35 cellular contexts compared by ENCODE assay signal in the genomic region with DNA sequence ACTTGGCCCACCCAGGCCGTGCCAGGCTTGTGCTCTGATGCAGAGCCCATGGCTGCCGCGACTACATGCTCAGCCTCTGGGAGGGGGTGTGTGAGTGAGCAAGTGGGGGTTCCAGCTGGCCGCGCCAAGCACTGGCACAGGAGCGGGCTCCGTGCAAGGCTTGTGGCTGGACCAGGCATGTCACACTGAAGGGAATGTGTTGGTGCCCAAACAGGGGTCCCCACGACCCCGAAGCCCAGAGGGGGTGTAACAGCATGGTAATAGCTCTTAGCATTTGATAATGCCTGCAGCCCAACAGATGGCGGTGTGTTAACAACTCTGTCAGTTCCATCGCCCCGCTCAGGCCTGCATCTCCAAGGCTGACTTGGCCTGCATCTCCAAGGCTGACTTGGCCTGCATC. TPM values are rescaled to one million over a fixed set of nuclear protein-coding genes. Genes with fewer than 3 reads are reported as not detected.
DNase-seq lines count a peak whose midpoint lies in the region; ATAC-seq, FAIRE-seq and TF ChIP-seq lines count a peak whose summit lies in the region.
"Had no signal": no experiment of that assay in that cellular context is flagged by ENCODE, and none has a peak within 500 bp of the region (broad histone marks: within the 10 kb centered on the region; RNA-seq: fewer than 3 reads in every experiment).

No MANE protein-coding gene starts in this region.

- peaks cover 10% of the 10 kb centered on the region for H3K36me3 ChIP-seq in K562 (ENCODE audit: control insufficient read depth, insufficient read depth, low read length)

- no peak for TF ChIP-seq EP300 in K562 (IDR thresholded peaks at IDR 0.05; ENCODE audit: low read length)

- no peak overlapping the region for H3K27ac ChIP-seq in K562 (ENCODE audit: extremely low read depth, low read depth, low read length)
- H3K27ac ChIP-seq: epithelial cell of prostate, testis had no signal

- H3K4me3 ChIP-seq in Jurkat, Clone E6-1 (ENCODE audit: low read length), result no peak overlapping the region
- no peak overlapping the region for H3K4me3 ChIP-seq in K562
- H3K4me3 ChIP-seq: mucosa of descending colon, testis had no signal

- H3K27me3 Mint-ChIP-seq in activated CD4-positive, alpha-beta memory T cell treated with anti-CD3 and anti-CD28 coated beads for 36 hours, result peaks cover 5% of the 10 kb centered on the region
- H3K27me3 Mint-ChIP-seq in activated CD4-positive, alpha-beta memory T cell treated with anti-CD3 and anti-CD28 coated beads, Interleukin-2, amount 10 ng/mL, durations not matched to agents 7 days and 5 days, result peaks cover 4% of the 10 kb centered on the region
- H3K27me3 Mint-ChIP-seq: activated naive CD4-positive, alpha-beta T cell treated with anti-CD3 and anti-CD28 coated beads, Interleukin-2, amount 50 U/mL, for 24 hours; CD4-positive, alpha-beta T cell had no signal

- no peak overlapping the region for H3K4me3 Mint-ChIP-seq in activated CD4-positive, alpha-beta memory T cell treated with anti-CD3 and anti-CD28 coated beads for 36 hours
- no peak overlapping the region for H3K4me3 Mint-ChIP-seq in activated CD4-positive, alpha-beta memory T cell treated with anti-CD3 and anti-CD28 coated beads, Interleukin-2, amount 10 ng/mL, durations not matched to agents 7 days and 5 days
- H3K4me3 Mint-ChIP-seq in stimulated activated effector memory CD8-positive, alpha-beta T cell treated with anti-CD3 and anti-CD28 coated beads, Interleukin-12 subunit alpha, Interleukin-12 subunit beta, amount 100 ng/mL, for 72 hours, result no peak overlapping the region
- H3K4me3 Mint-ChIP-seq: activated naive CD4-positive, alpha-beta T cell treated with anti-CD3 and anti-CD28 coated beads, Interleukin-2, amount 50 U/mL, for 24 hours; CD4-positive, alpha-beta T cell; natural killer cell; T-helper 2 cell treated with Interferon-gamma antibody and Interleukin-4, amounts not matched to agents 5 μg/mL and 100 μg/mL, for 36 hours had no signal

- BruUV-seq in K562 (replicated peaks; lab: Mats Ljungman, UMichigan), result no TSS peak

- H3K27ac Mint-ChIP-seq in activated CD4-positive, alpha-beta memory T cell treated with anti-CD3 and anti-CD28 coated beads for 36 hours, result no peak overlapping the region
- no peak overlapping the region for H3K27ac Mint-ChIP-seq in activated CD4-positive, alpha-beta memory T cell treated with anti-CD3 and anti-CD28 coated beads, Interleukin-2, amount 10 ng/mL, durations not matched to agents 7 days and 5 days
- no peak overlapping the region for H3K27ac Mint-ChIP-seq in stimulated activated effector memory CD8-positive, alpha-beta T cell treated with anti-CD3 and anti-CD28 coated beads, Interleukin-12 subunit alpha, Interleukin-12 subunit beta, amount 100 ng/mL, for 72 hours
- H3K27ac Mint-ChIP-seq: activated naive CD4-positive, alpha-beta T cell treated with anti-CD3 and anti-CD28 coated beads, Interleukin-2, amount 50 U/mL, for 24 hours; CD4-positive, alpha-beta T cell; natural killer cell; T-helper 2 cell treated with Interferon-gamma antibody and Interleukin-4, amounts not matched to agents 5 μg/mL and 100 μg/mL, for 36 hours had no signal

- 75% methylated on average over 12 of the region's 12 CpGs for WGBS in K562 (ENCODE audit: insufficient coverage, low coverage, missing lambda C conversion rate)

- TF ChIP-seq RAD21 in K562 (CRISPR knock-in tag; conservative IDR thresholded peaks at IDR 0.05 in 1 of 2, IDR thresholded peaks at IDR 0.05 in 1 of 2), result peak in 1 of 2 experiments; percentile 51; a peak in 2 of 4 replicates

- no peak overlapping the region for H3K4me2 ChIP-seq in K562 (ENCODE audit: insufficient read depth, low read length)

- CTCF ChIA-PET in activated CD4-positive, alpha-beta memory T cell treated with anti-CD3 and anti-CD28 coated beads for 36 hours (lab: Charles Lee), result interaction anchor here (1.3 kb wide), 1 partner anchor 84 kb away, joined by 5 read pairs; no protein-coding TSS in a partner anchor
- CTCF ChIA-PET in activated CD4-positive, alpha-beta memory T cell treated with anti-CD3 and anti-CD28 coated beads, Interleukin-2, amount 10 ng/mL, durations not matched to agents 7 days and 5 days (lab: Charles Lee), result interaction anchor here (0.8 to 4.8 kb wide), 2 partner anchors 39 to 83 kb away, joined by 3 to 21 read pairs; no protein-coding TSS in a partner anchor
- CTCF ChIA-PET in K562 (lab: Yijun Ruan, JAX; ENCODE audit: low intra/inter-chr PET ratio), result interaction anchor here (0.7 kb wide), 1 partner anchor 83 kb away, joined by 3 read pairs; no protein-coding TSS in a partner anchor

- no peak overlapping the region for H3K9ac ChIP-seq in K562 (ENCODE audit: insufficient read depth in 1 of 2, low read depth in 2 of 2, low read length in 2 of 2)

- 0 out of 5 replicates have a peak, but pooled peaks cover 0 to 4% of the 10 kb centered on the region in 2 experiments for H3K4me1 ChIP-seq in K562 (replicated peaks in 1 of 2; ENCODE audit: control insufficient read depth in 2 of 2, insufficient read depth in 2 of 2, low read length in 2 of 2)
- H3K4me1 ChIP-seq: testis had no signal

- H3K79me2 ChIP-seq in K562 (ENCODE audit: control insufficient read depth, insufficient read depth, low read length), result no peaks in the 10 kb centered on the region

- no peaks in the 10 kb centered on the region for H3K9me3 Mint-ChIP-seq in activated CD4-positive, alpha-beta memory T cell treated with anti-CD3 and anti-CD28 coated beads for 36 hours
- H3K9me3 Mint-ChIP-seq in activated CD4-positive, alpha-beta memory T cell treated with anti-CD3 and anti-CD28 coated beads, Interleukin-2, amount 10 ng/mL, durations not matched to agents 7 days and 5 days, result no peaks in the 10 kb centered on the region
- no peaks in the 10 kb centered on the region for H3K9me3 Mint-ChIP-seq in stimulated activated effector memory CD8-positive, alpha-beta T cell treated with anti-CD3 and anti-CD28 coated beads, Interleukin-12 subunit alpha, Interleukin-12 subunit beta, amount 100 ng/mL, for 72 hours
- H3K9me3 Mint-ChIP-seq: activated naive CD4-positive, alpha-beta T cell treated with anti-CD3 and anti-CD28 coated beads, Interleukin-2, amount 50 U/mL, for 24 hours; CD4-positive, alpha-beta T cell; natural killer cell; T-helper 2 cell treated with Interferon-gamma antibody and Interleukin-4, amounts not matched to agents 5 μg/mL and 100 μg/mL, for 36 hours had no signal

- ATAC-seq in K562 (peak; percentile 67), GM21825 (IDR thresholded peaks at IDR 0.05; ENCODE audit: unreplicated experiment) (no peak)
- peak; percentile 40 for ATAC-seq in stimulated activated naive CD8-positive, alpha-beta T cell treated with anti-CD3 and anti-CD28 coated beads, Interleukin-15, Interleukin-2, amounts not matched to agents 100 U/mL and 50 U/mL, for 24 hours
- ATAC-seq in stimulated activated effector memory CD8-positive, alpha-beta T cell treated with anti-CD3 and anti-CD28 coated beads, Interleukin-12 subunit alpha, Interleukin-12 subunit beta, amount 100 ng/mL, for 72 hours, result no peak
- ATAC-seq: mucosa of descending colon had no signal

- no peak for FAIRE-seq in K562 (lab: Jason Lieb, UNC)
- FAIRE-seq: bronchial epithelial cell, colon, GM18507, urothelium cell line had no signal

- no peaks in the 10 kb centered on the region for H3K9me1 ChIP-seq in K562 (ENCODE audit: control insufficient read depth, insufficient read depth, low read length)

- no peaks in the 10 kb centered on the region for H3K27me3 ChIP-seq in K562 (ENCODE audit: control insufficient read depth in 2 of 2, insufficient read depth in 2 of 2, low read length in 2 of 2)
- H3K27me3 ChIP-seq: testis had no signal

- no peak for TF ChIP-seq POLR2A in K562 (conservative IDR thresholded peaks at IDR 0.05)

- peak; percentile 11 for DNase-seq in activated CD4-positive, alpha-beta memory T cell treated with anti-CD3 and anti-CD28 coated beads for 36 hours
- no peak for DNase-seq in activated CD4-positive, alpha-beta memory T cell treated with anti-CD3 and anti-CD28 coated beads, Interleukin-2, amount 10 ng/mL, durations not matched to agents 7 days and 5 days
- DNase-seq in Jurkat, Clone E6-1 (ENCODE audit: low read depth, low spot score), result peak; percentile 5
- peak in 1 of 4 experiments; percentile 42 for DNase-seq in K562 (ENCODE audit: extremely low read depth in 1 of 4, low spot score in 3 of 4)
- no peak for DNase-seq in stimulated activated naive CD8-positive, alpha-beta T cell treated with anti-CD3 and anti-CD28 coated beads, Interleukin-15, Interleukin-2, amounts not matched to agents 100 U/mL and 50 U/mL, for 24 hours
- DNase-seq in stimulated activated effector memory CD8-positive, alpha-beta T cell treated with anti-CD3 and anti-CD28 coated beads, Interleukin-12 subunit alpha, Interleukin-12 subunit beta, amount 100 ng/mL, for 72 hours (ENCODE audit: low spot score in 2 of 2), result no peak
- DNase-seq in dermis blood vessel endothelial cell, result no peak
- DNase-seq: activated CD4-positive, alpha-beta T cell treated with anti-CD3 and anti-CD28 coated beads, Interleukin-2, amount 50 U/mL, for 1 hour; activated CD8-positive, alpha-beta memory T cell treated with anti-CD3 and anti-CD28 coated beads, Interleukin-2, amount 50 U/mL, for 4 hours; AML-193; anterior cingulate cortex; effector CD8-positive, alpha-beta T cell; HCEC 1CT; Kasumi-1; mammary epithelial cell; mucosa of descending colon; MV-4-11; natural killer cell; NCI-H1436; NCI-H2081 treated with DMSO at 0.1 percent for 48 hours; NCI-H226; NCI-H69; SIG-M5; stimulated activated CD4-positive, alpha-beta T cell treated with anti-CD3 and anti-CD28 coated beads, Interleukin-15, amount 100 ng/mL, for 24 hours; stimulated activated CD4-positive, alpha-beta T cell treated with anti-CD3 and anti-CD28 coated beads, Interleukin-4, amount 100 ng/mL, for 4 hours; testis had no signal

- POLR2A ChIA-PET in activated CD4-positive, alpha-beta memory T cell treated with anti-CD3 and anti-CD28 coated beads for 36 hours (lab: Charles Lee), result no interaction called here
- POLR2A ChIA-PET in activated CD4-positive, alpha-beta memory T cell treated with anti-CD3 and anti-CD28 coated beads, Interleukin-2, amount 10 ng/mL, durations not matched to agents 7 days and 5 days (lab: Charles Lee), result no interaction called here
- POLR2A ChIA-PET in K562 (lab: Yijun Ruan, JAX), result no interaction called here

- H4K20me1 ChIP-seq in K562 (replicated peaks; ENCODE audit: control insufficient read depth, insufficient read depth, low read length), result no peaks in the 10 kb centered on the region

- in situ Hi-C loops in K562 (cut with MboI), result no loop called here

- H3K4me1 Mint-ChIP-seq in activated CD4-positive, alpha-beta memory T cell treated with anti-CD3 and anti-CD28 coated beads for 36 hours (ENCODE audit: low read depth), result no peaks in the 10 kb centered on the region
- no peaks in the 10 kb centered on the region for H3K4me1 Mint-ChIP-seq in activated CD4-positive, alpha-beta memory T cell treated with anti-CD3 and anti-CD28 coated beads, Interleukin-2, amount 10 ng/mL, durations not matched to agents 7 days and 5 days
- no peaks in the 10 kb centered on the region for H3K4me1 Mint-ChIP-seq in stimulated activated effector memory CD8-positive, alpha-beta T cell treated with anti-CD3 and anti-CD28 coated beads, Interleukin-12 subunit alpha, Interleukin-12 subunit beta, amount 100 ng/mL, for 72 hours
- H3K4me1 Mint-ChIP-seq: activated naive CD4-positive, alpha-beta T cell treated with anti-CD3 and anti-CD28 coated beads, Interleukin-2, amount 50 U/mL, for 24 hours; natural killer cell had no signal

- TF ChIP-seq CTCF in K562 (IDR thresholded peaks at IDR 0.05 in 2 of 3, conservative IDR thresholded peaks at IDR 0.05 in 1 of 3; ENCODE audit: insufficient read depth in 2 of 3, low read depth in 1 of 3, low read length in 3 of 3), result peak; percentile 21 to 24 (median 21); a peak in 3 of 6 replicates

- intact Hi-C loops in activated CD4-positive, alpha-beta memory T cell treated with anti-CD3 and anti-CD28 coated beads for 36 hours (cut with micrococcal nuclease), result no loop called here
- intact Hi-C loops in K562 (cut with micrococcal nuclease), result loop anchor here (10.0 kb wide), 1 partner anchor 251 kb away; no protein-coding TSS in a partner anchor

- H3K9me3 ChIP-seq in K562 (replicated peaks; ENCODE audit: control insufficient read depth, insufficient read depth, low read depth, low read length), result no peaks in the 10 kb centered on the region
- H3K9me3 ChIP-seq: mucosa of descending colon, testis had no signal

- no peak overlapping the region for H2AFZ ChIP-seq in K562 (ENCODE audit: low read depth, low read length)

- H3K36me3 Mint-ChIP-seq in activated CD4-positive, alpha-beta memory T cell treated with anti-CD3 and anti-CD28 coated beads for 36 hours, result no peaks in the 10 kb centered on the region
- H3K36me3 Mint-ChIP-seq in activated CD4-positive, alpha-beta memory T cell treated with anti-CD3 and anti-CD28 coated beads, Interleukin-2, amount 10 ng/mL, durations not matched to agents 7 days and 5 days (ENCODE audit: low read depth), result no peaks in the 10 kb centered on the region
- H3K36me3 Mint-ChIP-seq in stimulated activated effector memory CD8-positive, alpha-beta T cell treated with anti-CD3 and anti-CD28 coated beads, Interleukin-12 subunit alpha, Interleukin-12 subunit beta, amount 100 ng/mL, for 72 hours, result no peaks in the 10 kb centered on the region
- H3K36me3 Mint-ChIP-seq: activated naive CD4-positive, alpha-beta T cell treated with anti-CD3 and anti-CD28 coated beads, Interleukin-2, amount 50 U/mL, for 24 hours; natural killer cell had no signal

RNA-seq across cellular contexts. Expression of gene CD46, which starts 38.3 kb away (rescaled TPM):
- 10 to 100 TPM; 94.6 to 96.9 TPM for total RNA-seq in activated CD4-positive, alpha-beta memory T cell treated with anti-CD3 and anti-CD28 coated beads for 36 hours
- 100 to 1,000 TPM; 140 to 145 TPM for total RNA-seq in activated CD4-positive, alpha-beta memory T cell treated with anti-CD3 and anti-CD28 coated beads, Interleukin-2, amount 10 ng/mL, durations not matched to agents 7 days and 5 days
- 103 TPM for polyA plus RNA-seq in Jurkat, Clone E6-1 (2012; ENCODE audit: insufficient read depth, insufficient read length)
- total RNA-seq in K562 (2011; cell fraction: chromatin; rRNA removed; ENCODE audit: low replicate concordance), result 356 and 908 TPM in 2 replicates
- 170 and 219 TPM in 2 replicates for total RNA-seq in K562 (2011; cell fraction: nucleolus; rRNA removed)
- total RNA-seq in K562 (2011; cell fraction: nucleoplasm; rRNA removed), result 411 and 563 TPM in 2 replicates
- 87.9 and 94.5 TPM in 2 replicates for total RNA-seq in K562 (2014; rRNA removed)
- total RNA-seq in K562 (2014; rRNA removed; fragmentation: Illumina TruSeq; extraction: Trizol), result 156 and 168 TPM in 2 replicates
- 126 and 151 TPM in 2 replicates for total RNA-seq in K562 (2015; rRNA removed; fragmentation: Illumina TruSeq; extraction: Trizol)
- total RNA-seq in K562 (2021), result 143 and 156 TPM in 2 replicates
- 374 and 391 TPM in 2 replicates for polyA plus RNA-seq in K562 (2011; rRNA removed)
- 28.4 and 93.7 TPM in 2 replicates for polyA plus RNA-seq in K562 (2011; cell fraction: cytosol; rRNA removed)
- polyA plus RNA-seq in K562 (2011; cell fraction: nucleus; rRNA removed), result 370 and 950 TPM in 2 replicates
- 91.8 and 133 TPM in 2 replicates for polyA plus RNA-seq in K562 (2012)
- 149 and 205 TPM in 2 replicates for polyA plus RNA-seq in K562 (2014; fragmentation: Illumina TruSeq; extraction: Trizol)
- 100 to 1,000 TPM; 143 to 220 TPM for polyA plus RNA-seq in K562 (2014; fragmentation: Nextera tagmentation; extraction: Ambion mirVana)
- 183 and 199 TPM in 2 replicates for polyA plus RNA-seq in K562 (2014; rRNA removed)
- 160 and 229 TPM in 2 replicates for polyA minus RNA-seq in K562 (2011; rRNA and poly(A)+ RNA removed)
- polyA minus RNA-seq in K562 (2011; cell fraction: cytosol; rRNA and poly(A)+ RNA removed), result 73.7 and 85.6 TPM in 2 replicates
- polyA minus RNA-seq in K562 (2011; cell fraction: nucleus; rRNA and poly(A)+ RNA removed), result 188 and 382 TPM in 2 replicates
- 122 and 176 TPM in 2 replicates for total RNA-seq in dermis blood vessel endothelial cell

Comparison
In these comparisons a context has a peak if more than half of its experiments do, and no peak if none do; other contexts are left out.
1. DNase-seq: peak in activated CD4-positive, alpha-beta memory T cell treated with anti-CD3 and anti-CD28 coated beads for 36 hours (single experiment) and Jurkat, Clone E6-1 (single experiment); none in activated CD4-positive, alpha-beta memory T cell treated with anti-CD3 and anti-CD28 coated beads, Interleukin-2, amount 10 ng/mL, durations not matched to agents 7 days and 5 days (single experiment), stimulated activated naive CD8-positive, alpha-beta T cell treated with anti-CD3 and anti-CD28 coated beads, Interleukin-15, Interleukin-2, amounts not matched to agents 100 U/mL and 50 U/mL, for 24 hours (single experiment), stimulated activated effector memory CD8-positive, alpha-beta T cell treated with anti-CD3 and anti-CD28 coated beads, Interleukin-12 subunit alpha, Interleukin-12 subunit beta, amount 100 ng/mL, for 72 hours (0 of 2) and dermis blood vessel endothelial cell (single experiment).
2. ATAC-seq: peak in K562 (single experiment) and stimulated activated naive CD8-positive, alpha-beta T cell treated with anti-CD3 and anti-CD28 coated beads, Interleukin-15, Interleukin-2, amounts not matched to agents 100 U/mL and 50 U/mL, for 24 hours (single experiment); none in stimulated activated effector memory CD8-positive, alpha-beta T cell treated with anti-CD3 and anti-CD28 coated beads, Interleukin-12 subunit alpha, Interleukin-12 subunit beta, amount 100 ng/mL, for 72 hours (single experiment) and GM21825 (single experiment).